ENCODE assay signal across 1 cellular context in genomic region chr4:39255916-39256315, GRCh38.
TF ChIP-seq lines count a peak whose summit lies in the region.

No MANE protein-coding gene starts in this region.

TF ChIP-seq in SK-N-SH treated with all-trans-retinoic acid at 6 μM for 48 hours, 23 proteins besides CTCF, POLR2A, EP300 and RAD21 (continued from another document):
- TF ChIP-seq TSHZ2 (CRISPR knock-in tag; IDR thresholded peaks at IDR 0.05), result no peak
- no peak for TF ChIP-seq ISL1 (CRISPR knock-in tag; IDR thresholded peaks at IDR 0.05)
